ENCODE assay signal across 17 cellular contexts in genomic region chr16:72202014-72202413, GRCh38. TPM values are rescaled to one million over a fixed set of nuclear protein-coding genes. Genes with fewer than 3 reads are reported as not detected.
DNase-seq lines count a peak whose midpoint lies in the region; ATAC-seq, FAIRE-seq and TF ChIP-seq lines count a peak whose summit lies in the region.
"Had no signal": no experiment of that assay in that cellular context is flagged by ENCODE, and none has a peak within 500 bp of the region (broad histone marks: within the 10 kb centered on the region; RNA-seq: fewer than 3 reads in every experiment).

No MANE protein-coding gene starts in this region.

- DNase-seq in activated CD4-positive, alpha-beta T cell treated with anti-CD3 and anti-CD28 coated beads for 36 hours = peak; percentile 12
- DNase-seq in activated CD4-positive, alpha-beta T cell treated with anti-CD3 and anti-CD28 coated beads for 1 hour = no peak
- DNase-seq in HTR-8/SVneo (ENCODE audit: insufficient read length, low spot score) = peak; percentile 26
- no peak for DNase-seq in colonic mucosa
- DNase-seq in pancreas = no peak
- DNase-seq in left cardiac atrium = no peak
- no peak for DNase-seq in dorsolateral prefrontal cortex
- DNase-seq: activated CD4-positive, CD25-positive, alpha-beta regulatory T cell treated with anti-CD3 and anti-CD28 coated beads, Interleukin-2, amount 50 U/mL, for 72 hours; CD8-positive, alpha-beta T cell; cerebellar nuclear complex; kidney; stimulated activated naive CD4-positive, alpha-beta T cell treated with Interleukin-2 at 50 U/mL for 16 hours had no signal

- intact Hi-C loops in activated CD4-positive, alpha-beta T cell treated with anti-CD3 and anti-CD28 coated beads for 36 hours (cut with DNase I, micrococcal nuclease) = no loop called here
- intact Hi-C loops in colonic mucosa (cut with DNase I) (no loop called here), pancreas (cut with DNase I) (no loop called here), left cardiac atrium (cut with DNase I) (no loop called here), dorsolateral prefrontal cortex (cut with DNase I) (no loop called here)

- no peak overlapping the region for H3K4me3 Mint-ChIP-seq in activated CD4-positive, alpha-beta T cell treated with anti-CD3 and anti-CD28 coated beads for 36 hours
- H3K4me3 Mint-ChIP-seq: CD8-positive, alpha-beta T cell; T-helper 1 cell treated with Interleukin-12 subunit alpha and Interleukin-12 subunit beta and Interleukin-4 antibody, amounts not matched to agents 30 μg/mL and 1 μg/mL, for 36 hours had no signal

- ATAC-seq in activated CD4-positive, alpha-beta T cell treated with anti-CD3 and anti-CD28 coated beads for 36 hours = peak; percentile 92
- peak in 2 of 4 donors; percentile 2 to 5 for ATAC-seq in pancreas
- no peak for ATAC-seq in HG03280 (IDR thresholded peaks at IDR 0.05; ENCODE audit: unreplicated experiment)
- no peak for ATAC-seq in left cardiac atrium
- ATAC-seq: CD8-positive, alpha-beta T cell had no signal

- FAIRE-seq in HTR-8/SVneo (lab: Jason Lieb, UNC) (no peak), pancreas (lab: Jason Lieb, UNC) (no peak)
- FAIRE-seq: H54, kidney had no signal

- H3K36me3 Mint-ChIP-seq in activated CD4-positive, alpha-beta T cell treated with anti-CD3 and anti-CD28 coated beads for 36 hours (ENCODE audit: low read depth) = no peaks in the 10 kb centered on the region
- H3K36me3 Mint-ChIP-seq: CD8-positive, alpha-beta T cell had no signal

- POLR2A ChIA-PET in activated CD4-positive, alpha-beta T cell treated with anti-CD3 and anti-CD28 coated beads for 36 hours (lab: Charles Lee) = no interaction called here

- no peaks in the 10 kb centered on the region for H3K9me3 ChIP-seq in colonic mucosa
- no peaks in the 10 kb centered on the region for H3K9me3 ChIP-seq in pancreas
- H3K9me3 ChIP-seq: adrenal gland, heart left ventricle had no signal

- H3K9me3 Mint-ChIP-seq in activated CD4-positive, alpha-beta T cell treated with anti-CD3 and anti-CD28 coated beads for 36 hours (ENCODE audit: low read depth) = no peaks in the 10 kb centered on the region
- H3K9me3 Mint-ChIP-seq: CD8-positive, alpha-beta T cell; T-helper 1 cell treated with Interleukin-12 subunit alpha and Interleukin-12 subunit beta and Interleukin-4 antibody, amounts not matched to agents 30 μg/mL and 1 μg/mL, for 36 hours had no signal

- no peak for TF ChIP-seq CTCF in colonic mucosa (IDR thresholded peaks at IDR 0.05)
- no peak for TF ChIP-seq CTCF in pancreas (IDR thresholded peaks at IDR 0.05)
- TF ChIP-seq CTCF in dorsolateral prefrontal cortex (IDR thresholded peaks at IDR 0.05 in 54 of 56, conservative IDR thresholded peaks at IDR 0.05 in 2 of 56; ENCODE audit: low read depth in 1 of 56, partially characterized antibody in 56 of 56) = no peak

- 62 to 66% methylated on average over 2 of the region's 2 CpGs for WGBS in pancreas, 2 donors

- H3K4me3 ChIP-seq in colonic mucosa (no peak overlapping the region), pancreas (no peak overlapping the region), dorsolateral prefrontal cortex (no peak overlapping the region)
- H3K4me3 ChIP-seq: adrenal gland, heart left ventricle had no signal

- H3K36me3 ChIP-seq in colonic mucosa (no peaks in the 10 kb centered on the region), pancreas (no peaks in the 10 kb centered on the region)
- H3K36me3 ChIP-seq: adrenal gland, heart left ventricle had no signal

- peaks cover 4% of the 10 kb centered on the region for H3K27me3 Mint-ChIP-seq in activated CD4-positive, alpha-beta T cell treated with anti-CD3 and anti-CD28 coated beads for 36 hours

- H3K27ac ChIP-seq in colonic mucosa = peak overlapping the region; percentile 40
- H3K27ac ChIP-seq in pancreas = peak overlapping the region in 3 of 4 donors; percentile 28 to 77 (median 77)
- peak overlapping the region in 15 of 59 donors; percentile 4 to 77 (median 44) for H3K27ac ChIP-seq in dorsolateral prefrontal cortex

- CTCF ChIA-PET in activated CD4-positive, alpha-beta T cell treated with anti-CD3 and anti-CD28 coated beads for 36 hours (lab: Charles Lee) = no interaction called here

- no peaks in the 10 kb centered on the region for H3K27me3 ChIP-seq in colonic mucosa
- H3K27me3 ChIP-seq in pancreas = peaks cover 0 to 8% (median 0%) of the 10 kb centered on the region in 4 donors
- H3K27me3 ChIP-seq in dorsolateral prefrontal cortex = no peaks in the 10 kb centered on the region
- H3K27me3 ChIP-seq: adrenal gland had no signal

- H3K4me1 Mint-ChIP-seq in activated CD4-positive, alpha-beta T cell treated with anti-CD3 and anti-CD28 coated beads for 36 hours = peaks cover 7% of the 10 kb centered on the region

- H3K27ac Mint-ChIP-seq in activated CD4-positive, alpha-beta T cell treated with anti-CD3 and anti-CD28 coated beads for 36 hours = no peak overlapping the region
- H3K27ac Mint-ChIP-seq: CD8-positive, alpha-beta T cell; T-helper 1 cell treated with Interleukin-12 subunit alpha and Interleukin-12 subunit beta and Interleukin-4 antibody, amounts not matched to agents 30 μg/mL and 1 μg/mL, for 36 hours had no signal

- H3K4me1 ChIP-seq in colonic mucosa = no peaks in the 10 kb centered on the region
- peaks cover 9 to 25% (median 16%) of the 10 kb centered on the region in 3 donors for H3K4me1 ChIP-seq in pancreas

- no peak overlapping the region for H3K9ac ChIP-seq in colonic mucosa (ENCODE audit: low read depth in 2 of 2, low read length in 2 of 2)

RNA-seq across cellular contexts. Expression of gene PMFBP1, which starts 30.1 kb away (rescaled TPM):
- under 1 TPM; 0.64 to 0.88 TPM for total RNA-seq in activated CD4-positive, alpha-beta T cell treated with anti-CD3 and anti-CD28 coated beads for 36 hours
- total RNA-seq in colonic mucosa (1 to 10 TPM; 3.7 to 4.9 TPM), pancreas (1 to 10 TPM; 1.8 to 6.6 (median 2.5) TPM), left cardiac atrium (under 1 TPM; 0.32 to 0.42 TPM), dorsolateral prefrontal cortex (1 to 10 TPM in 102 of 120 experiments, under 1 TPM in 18; 0.29 to 8.5 (median 1.8) TPM)
- polyA plus RNA-seq in pancreas = 1 to 10 TPM; 3.1 to 3.7 TPM

Comparison
In these comparisons a context has a peak if more than half of its experiments do, and no peak if none do; other contexts are left out.
1. DNase-seq: peak in activated CD4-positive, alpha-beta T cell treated with anti-CD3 and anti-CD28 coated beads for 36 hours (single experiment) and HTR-8/SVneo (single experiment); none in activated CD4-positive, alpha-beta T cell treated with anti-CD3 and anti-CD28 coated beads for 1 hour (single experiment), colonic mucosa (single experiment), pancreas (0 of 6), left cardiac atrium (single experiment) and dorsolateral prefrontal cortex (0 of 10).